ENCODE assay signal across 14 cellular contexts in the genomic region with DNA sequence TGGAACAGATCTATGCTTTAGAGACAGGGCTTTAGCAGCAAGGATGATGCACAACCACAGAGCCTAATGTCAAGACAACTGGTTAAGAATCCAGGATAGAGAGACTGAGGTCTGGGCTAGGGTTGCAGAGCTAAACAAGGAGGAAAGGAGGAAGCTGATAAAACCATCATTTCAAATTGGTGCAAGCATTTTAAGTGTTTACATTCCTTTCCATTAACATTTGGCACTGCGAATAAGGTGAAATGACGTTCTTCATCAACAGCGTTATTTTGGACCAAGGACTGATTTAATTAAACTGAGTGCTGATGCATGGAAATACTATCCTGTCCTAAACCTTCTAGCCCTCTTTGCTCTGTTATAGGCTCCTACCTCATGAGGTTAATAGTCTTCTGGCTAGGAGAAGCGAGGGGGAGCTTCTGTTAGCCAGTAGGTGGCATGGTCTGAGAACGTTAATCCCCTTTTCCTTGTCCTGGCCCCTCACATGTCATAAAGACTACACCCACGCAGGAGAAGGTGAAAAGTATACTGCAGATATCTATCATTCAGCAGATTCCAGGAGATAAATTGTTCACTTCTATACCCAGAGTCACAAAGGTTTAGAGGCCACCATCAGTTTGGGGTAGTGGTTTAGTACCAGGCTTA. TPM values are rescaled to one million over a fixed set of nuclear protein-coding genes. Genes with fewer than 3 reads are reported as not detected.
DNase-seq lines count a peak whose midpoint lies in the region; ATAC-seq, FAIRE-seq and TF ChIP-seq lines count a peak whose summit lies in the region.
"Had no signal": no experiment of that assay in that cellular context is flagged by ENCODE, and none has a peak within 500 bp of the region (broad histone marks: within the 10 kb centered on the region; RNA-seq: fewer than 3 reads in every experiment).

No MANE protein-coding gene starts in this region.

- H3K4me1 ChIP-seq in A549 (no peaks in the 10 kb centered on the region), HEK293 (ENCODE audit: control insufficient read depth, insufficient read depth, low read length) (no peaks in the 10 kb centered on the region), RWPE2 (ENCODE audit: insufficient read depth, poor library complexity, severe bottlenecking) (no peaks in the 10 kb centered on the region), heart right ventricle (peaks cover 0 to 8% (median 0%) of the 10 kb centered on the region in 9 donors)

- CTCF ChIA-PET in A549 (lab: Yijun Ruan, JAX), result interaction anchor here (0.9 to 3.2 kb wide), 8 partner anchors 12 to 312 kb away, joined by 3 to 21 read pairs (median 4); no protein-coding TSS in a partner anchor
- CTCF ChIA-PET in HEK293 (lab: Yijun Ruan, JAX), result interaction anchor here (0.7 to 2.0 kb wide), 9 partner anchors 8 to 313 kb away, joined by 3 to 9 read pairs (median 4); no protein-coding TSS in a partner anchor

- TF ChIP-seq CTCF in A549 (IDR thresholded peaks at IDR 0.05) (peak; percentile 21; the same call in 2 of the 3 replicates), HEK293 (tag by site-specific recombination; IDR thresholded peaks at IDR 0.05) (peak; percentile 83), RWPE2 (IDR thresholded peaks at IDR 0.05; ENCODE audit: poor library complexity, severe bottlenecking) (peak; percentile 47), heart right ventricle (IDR thresholded peaks at IDR 0.05) (peak in 7 of 9 donors; percentile 7 to 50 (median 42))

- no peak for FAIRE-seq in A549 (lab: Jason Lieb, UNC)

- peak in 1 of 2 experiments; percentile 31 for DNase-seq in A549 (ENCODE audit: low read depth in 1 of 2, low spot score in 1 of 2)
- DNase-seq in RWPE2 (ENCODE audit: low spot score), result no peak
- DNase-seq in heart right ventricle, result no peak
- DNase-seq in GOT3 (lab: John Stamatoyannopoulos, UW), result no peak
- DNase-seq in effector CD8-positive, alpha-beta T cell (lab: John Stamatoyannopoulos, UW), result no peak
- DNase-seq in HuH-7.5 (ENCODE audit: low spot score), result no peak
- DNase-seq: activated T-cell treated with anti-CD3 and anti-CD28 coated beads, Interleukin-2, amount 50 U/mL, for 48 hours; erythroblast; occipital lobe; PC-9; stimulated activated CD4-positive, alpha-beta T cell treated with anti-CD3 and anti-CD28 coated beads, Interleukin-4, amount 100 ng/mL, for 24 hours had no signal

- no peak overlapping the region for H3K4me2 ChIP-seq in A549
- H3K4me2 ChIP-seq: PC-9 had no signal

- no peaks in the 10 kb centered on the region for H3K36me3 ChIP-seq in HEK293 (ENCODE audit: control insufficient read depth in 2 of 2, insufficient read depth in 1 of 2, low read length in 2 of 2)
- no peaks in the 10 kb centered on the region for H3K36me3 ChIP-seq in RWPE2 (ENCODE audit: low read depth)
- H3K36me3 ChIP-seq in heart right ventricle, result no peaks in the 10 kb centered on the region
- H3K36me3 ChIP-seq: BLaER1 treated with 17β-estradiol and CSF1 and Interleukin-3, amounts not matched to agents 10 nM and 100 nM had no signal

- H3K4me3 ChIP-seq in A549, result no peak overlapping the region
- H3K4me3 ChIP-seq in HEK293 (ENCODE audit: low read depth, low read length), result no peak overlapping the region
- H3K4me3 ChIP-seq in RWPE2 (ENCODE audit: severe bottlenecking), result no peak overlapping the region
- no peak overlapping the region for H3K4me3 ChIP-seq in heart right ventricle
- H3K4me3 ChIP-seq: BLaER1 treated with 17β-estradiol and CSF1 and Interleukin-3, amounts not matched to agents 10 nM and 100 nM; PC-9 had no signal

- TF ChIP-seq EP300 in A549 (IDR thresholded peaks at IDR 0.05), result no peak

- H3K27ac ChIP-seq in A549 (no peak overlapping the region), HEK293 (ENCODE audit: extremely low read depth, low read depth, low read length) (no peak overlapping the region), RWPE2 (ENCODE audit: poor library complexity, severe bottlenecking) (no peak overlapping the region), heart right ventricle (no peak overlapping the region)
- H3K27ac ChIP-seq: PC-9 had no signal

- intact Hi-C loops in heart right ventricle (cut with DNase I), result loop anchor here in 2 of 10 donors (5.0 to 10.0 kb wide), 2 partner anchors 134 to 283 kb away; no protein-coding TSS in a partner anchor

- POLR2A ChIA-PET in A549 (lab: Yijun Ruan, JAX) (no interaction called here), HEK293 (lab: Yijun Ruan, JAX) (interaction anchor here (0.6 kb wide), 1 partner anchor 333 kb away, joined by 3 read pairs; no protein-coding TSS in a partner anchor)

- ATAC-seq in A549, result peak; percentile 70 to 80; a peak in 3 of 6 replicates
- peak; percentile 71; the same call in 1 of the 3 replicates for ATAC-seq in RWPE2 (ENCODE audit: low read depth)
- ATAC-seq in heart right ventricle, result peak in 5 of 8 donors; percentile 60 to 67 (median 65)
- no peak for ATAC-seq in GM21717 (IDR thresholded peaks at IDR 0.05; ENCODE audit: unreplicated experiment)

- TF ChIP-seq POLR2A in A549 (IDR thresholded peaks at IDR 0.05; ENCODE audit: low read length), result no peak

- H3K9me3 ChIP-seq in A549 (no peaks in the 10 kb centered on the region), HEK293 (ENCODE audit: control insufficient read depth, insufficient read depth, low read depth, low read length) (no peaks in the 10 kb centered on the region), RWPE2 (ENCODE audit: severe bottlenecking) (no peaks in the 10 kb centered on the region), heart right ventricle (no peaks in the 10 kb centered on the region)
- H3K9me3 ChIP-seq: BLaER1 treated with 17β-estradiol and CSF1 and Interleukin-3, amounts not matched to agents 10 nM and 100 nM had no signal

- H3K27me3 ChIP-seq in RWPE2 (ENCODE audit: insufficient read depth, poor library complexity, severe bottlenecking), result no peaks in the 10 kb centered on the region
- H3K27me3 ChIP-seq in heart right ventricle, result no peaks in the 10 kb centered on the region
- H3K27me3 ChIP-seq: BLaER1 treated with 17β-estradiol and CSF1 and Interleukin-3, amounts not matched to agents 10 nM and 100 nM had no signal

- TF ChIP-seq RAD21 in A549 (conservative IDR thresholded peaks at IDR 0.05 in 1 of 2, IDR thresholded peaks at IDR 0.05 in 1 of 2), result peak in 1 of 2 experiments; percentile 46; a peak in 3 of 5 replicates

- WGBS in A549 (ENCODE audit: missing lambda C conversion rate), result 34% methylated on average over 6 of the region's 6 CpGs
- 44 to 47% methylated on average over 6 of the region's 6 CpGs for WGBS in heart right ventricle, 2 donors

TF ChIP-seq in A549, 52 proteins besides CTCF, POLR2A, EP300 and RAD21:
- no peak for TF ChIP-seq NPAS2 (CRISPR knock-in tag; IDR thresholded peaks at IDR 0.05; ENCODE audit: borderline replicate concordance)
- no peak for TF ChIP-seq HEYL (CRISPR knock-in tag; IDR thresholded peaks at IDR 0.05)
- 0 out of 3 replicates have a peak, but pooled peaks have one; percentile 24 for TF ChIP-seq SMC3 (IDR thresholded peaks at IDR 0.05)
- TF ChIP-seq HOXA7 (CRISPR knock-in tag; IDR thresholded peaks at IDR 0.05), result no peak
TF ChIP-seq in A549: peak in this region for 1.

TF ChIP-seq in HEK293, 187 proteins besides CTCF, POLR2A, EP300 and RAD21 (continues in another document):
- TF ChIP-seq HOXA7 (CRISPR knock-in tag; IDR thresholded peaks at IDR 0.05; ENCODE audit: borderline replicate concordance) (no peak), OSR2 (tag by site-specific recombination; IDR thresholded peaks at IDR 0.05) (peak; percentile 81), ZNF561 (tag by site-specific recombination; IDR thresholded peaks at IDR 0.05; ENCODE audit: borderline replicate concordance) (0 out of 2 replicates have a peak, but pooled peaks have one; percentile 37), ZBTB1 (tag by site-specific recombination; IDR thresholded peaks at IDR 0.05) (no peak)
- TF ChIP-seq, protein P1, sequence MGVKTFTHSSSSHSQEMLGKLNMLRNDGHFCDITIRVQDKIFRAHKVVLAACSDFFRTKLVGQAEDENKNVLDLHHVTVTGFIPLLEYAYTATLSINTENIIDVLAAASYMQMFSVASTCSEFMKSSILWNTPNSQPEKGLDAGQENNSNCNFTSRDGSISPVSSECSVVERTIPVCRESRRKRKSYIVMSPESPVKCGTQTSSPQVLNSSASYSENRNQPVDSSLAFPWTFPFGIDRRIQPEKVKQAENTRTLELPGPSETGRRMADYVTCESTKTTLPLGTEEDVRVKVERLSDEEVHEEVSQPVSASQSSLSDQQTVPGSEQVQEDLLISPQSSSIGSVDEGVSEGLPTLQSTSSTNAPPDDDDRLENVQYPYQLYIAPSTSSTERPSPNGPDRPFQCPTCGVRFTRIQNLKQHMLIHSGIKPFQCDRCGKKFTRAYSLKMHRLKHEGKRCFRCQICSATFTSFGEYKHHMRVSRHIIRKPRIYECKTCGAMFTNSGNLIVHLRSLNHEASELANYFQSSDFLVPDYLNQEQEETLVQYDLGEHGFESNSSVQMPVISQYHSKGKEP (tag by site-specific recombination; IDR thresholded peaks at IDR 0.05), result peak; percentile 4; the same call in 1 of the 2 replicates
- TF ChIP-seq, protein P2, sequence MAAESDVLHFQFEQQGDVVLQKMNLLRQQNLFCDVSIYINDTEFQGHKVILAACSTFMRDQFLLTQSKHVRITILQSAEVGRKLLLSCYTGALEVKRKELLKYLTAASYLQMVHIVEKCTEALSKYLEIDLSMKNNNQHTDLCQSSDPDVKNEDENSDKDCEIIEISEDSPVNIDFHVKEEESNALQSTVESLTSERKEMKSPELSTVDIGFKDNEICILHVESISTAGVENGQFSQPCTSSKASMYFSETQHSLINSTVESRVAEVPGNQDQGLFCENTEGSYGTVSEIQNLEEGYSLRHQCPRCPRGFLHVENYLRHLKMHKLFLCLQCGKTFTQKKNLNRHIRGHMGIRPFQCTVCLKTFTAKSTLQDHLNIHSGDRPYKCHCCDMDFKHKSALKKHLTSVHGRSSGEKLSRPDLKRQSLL (tag by site-specific recombination; IDR thresholded peaks at IDR 0.05), result no peak
- TF ChIP-seq, protein P3, sequence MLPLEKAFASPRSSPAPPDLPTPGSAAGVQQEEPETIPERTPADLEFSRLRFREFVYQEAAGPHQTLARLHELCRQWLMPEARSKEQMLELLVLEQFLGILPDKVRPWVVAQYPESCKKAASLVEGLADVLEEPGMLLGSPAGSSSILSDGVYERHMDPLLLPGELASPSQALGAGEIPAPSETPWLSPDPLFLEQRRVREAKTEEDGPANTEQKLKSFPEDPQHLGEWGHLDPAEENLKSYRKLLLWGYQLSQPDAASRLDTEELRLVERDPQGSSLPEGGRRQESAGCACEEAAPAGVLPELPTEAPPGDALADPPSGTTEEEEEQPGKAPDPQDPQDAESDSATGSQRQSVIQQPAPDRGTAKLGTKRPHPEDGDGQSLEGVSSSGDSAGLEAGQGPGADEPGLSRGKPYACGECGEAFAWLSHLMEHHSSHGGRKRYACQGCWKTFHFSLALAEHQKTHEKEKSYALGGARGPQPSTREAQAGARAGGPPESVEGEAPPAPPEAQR (tag by site-specific recombination; IDR thresholded peaks at IDR 0.05), result no peak

RNA-seq across cellular contexts. Expression of a gene that starts 7.6 kb away (rescaled TPM):
- 9.6 and 11.6 TPM in 2 replicates for polyA plus RNA-seq in A549 (2011; rRNA removed)
- polyA plus RNA-seq in A549 (2012; cell fraction: cytosol; rRNA removed), result 2.5 and 2.6 TPM in 2 replicates
- 0.43 and 0.93 TPM in 2 replicates for polyA plus RNA-seq in A549 (2012; cell fraction: nucleus; rRNA removed)
- polyA plus RNA-seq in A549 (2017; fragmentation: RNase III; extraction: RNeasy Plus Mini Kit Qiagen cat#74134 plus additional on column Dnase treatment), result 9.7 to 11.4 TPM (median 10.8 TPM) in 3 replicates
- polyA minus RNA-seq in A549 (2011; rRNA and poly(A)+ RNA removed), result 1.3 and 1.6 TPM in 2 replicates
- 10 to 100 TPM; 50.8 to 76.7 (median 69.3) TPM for total RNA-seq in heart right ventricle
- polyA plus RNA-seq in heart right ventricle, result 10 to 100 TPM; 20.6 to 30.5 TPM

Comparison
In these comparisons a context has a peak if more than half of its experiments do, and no peak if none do; other contexts are left out.
1. CTCF ChIP-seq: peak in every context shown above with its lines; median percentile 83 in HEK293; 47 in RWPE2; 42 in heart right ventricle; 21 in A549.